In the genomic region with DNA sequence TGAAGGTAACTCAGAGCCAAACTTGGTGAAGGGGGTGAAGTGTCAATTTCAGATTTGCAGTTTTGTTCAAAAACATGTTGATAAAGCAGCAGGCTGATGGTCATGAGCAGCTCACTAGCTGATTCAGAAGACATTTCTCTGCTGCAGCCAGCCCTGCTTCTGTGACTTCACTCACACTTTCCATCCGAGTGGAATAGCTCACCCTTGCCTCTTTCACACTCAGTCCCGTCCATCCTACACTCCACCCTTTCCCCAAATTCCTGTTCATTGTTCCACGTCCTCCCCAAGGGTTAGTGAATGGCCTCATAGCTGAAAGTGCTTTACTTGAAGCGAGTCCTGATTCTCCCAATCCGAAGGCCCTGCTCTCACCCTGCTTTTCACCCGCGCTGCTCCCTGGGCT, we compare ENCODE assay signal across 27 cellular contexts.
A peak's percentile ranks its signal among the peaks of the same experiment; 100 is the strongest.
DNase-seq lines count a peak whose midpoint lies in the region; ATAC-seq and TF ChIP-seq lines count a peak whose summit lies in the region.
"Had no signal": no experiment of that assay in that cellular context is flagged by ENCODE, and none has a peak within 500 bp of the region (broad histone marks: within the 10 kb centered on the region; RNA-seq: fewer than 3 reads in every experiment).

No MANE protein-coding gene starts in this region.

- peak overlapping the region; percentile 19 for H3K23ac ChIP-seq in trophoblast cell (ENCODE audit: low read length)

- no TSS peak for BruUV-seq in Panc1 (replicated peaks; lab: Mats Ljungman, UMichigan)

- no peak overlapping the region for H3K4me3 Mint-ChIP-seq in chondrocyte (ENCODE audit: unreplicated experiment)
- H3K4me3 Mint-ChIP-seq: activated naive CD4-positive, alpha-beta T cell treated with anti-CD3 and anti-CD28 coated beads, Interleukin-2, amount 50 U/mL, for 24 hours had no signal

- no peak overlapping the region for H2AK5ac ChIP-seq in trophoblast cell (ENCODE audit: low read length)

- H3K36me3 ChIP-seq in Panc1 (ENCODE audit: control insufficient read depth, insufficient read depth, low read length) (no peaks in the 10 kb centered on the region), left lung (no peaks in the 10 kb centered on the region), trophoblast cell (ENCODE audit: control insufficient read depth in 1 of 2, insufficient read depth in 2 of 2, low read length in 2 of 2) (no peaks in the 10 kb centered on the region)
- H3K36me3 ChIP-seq: BLaER1 treated with 17β-estradiol and CSF1 and Interleukin-3, amounts not matched to agents 10 nM and 100 nM; prostate gland; SJCRH30; transverse colon had no signal

- no peak overlapping the region for H2BK12ac ChIP-seq in trophoblast cell (ENCODE audit: low read length)

- intact Hi-C loops in Panc1 (cut with micrococcal nuclease; ENCODE audit: unreplicated experiment), result no loop called here
- intact Hi-C loops in left lung (cut with DNase I), result no loop called here

- no peak overlapping the region for H3K4me2 ChIP-seq in trophoblast cell (ENCODE audit: low read length)
- H3K4me2 ChIP-seq: BLaER1 treated with 17β-estradiol and CSF1 and Interleukin-3, amounts not matched to agents 10 nM and 100 nM had no signal

- no peak overlapping the region for H2BK5ac ChIP-seq in trophoblast cell (ENCODE audit: low read depth, low read length, poor library complexity)

- H2BK120ac ChIP-seq in trophoblast cell (ENCODE audit: insufficient read depth, low read length, poor library complexity), result no peak overlapping the region

- H3K4me1 Mint-ChIP-seq in chondrocyte (ENCODE audit: low read depth), result peaks cover 68% of the 10 kb centered on the region
- H3K4me1 Mint-ChIP-seq: activated naive CD4-positive, alpha-beta T cell treated with anti-CD3 and anti-CD28 coated beads, Interleukin-2, amount 50 U/mL, for 24 hours had no signal

- ATAC-seq in Panc1 (peak; percentile 27; the same call in 1 of the 2 replicates), left lung (peak; percentile 30), HG02870 (IDR thresholded peaks at IDR 0.05; ENCODE audit: unreplicated experiment) (no peak)

- H3K36me3 Mint-ChIP-seq in chondrocyte (ENCODE audit: low read depth), result peaks cover 8% of the 10 kb centered on the region

- TF ChIP-seq CTCF in Panc1 (IDR thresholded peaks at IDR 0.05) (no peak), chondrocyte (IDR thresholded peaks at IDR 0.05) (no peak), left lung (IDR thresholded peaks at IDR 0.05) (no peak)

- H3K9me3 Mint-ChIP-seq in chondrocyte (ENCODE audit: low read depth), result peaks cover 29% of the 10 kb centered on the region

- H3K9me3 ChIP-seq in Panc1 (ENCODE audit: control insufficient read depth, insufficient read depth, low read depth, low read length) (peaks cover 4% of the 10 kb centered on the region; the same call in 1 of the 2 replicates), left lung (peaks cover 0 to 17% of the 10 kb centered on the region in 2 donors), trophoblast cell (ENCODE audit: insufficient read depth, low read depth, low read length) (peaks cover 3% of the 10 kb centered on the region)
- H3K9me3 ChIP-seq: prostate gland had no signal

- H4K12ac ChIP-seq in trophoblast cell (ENCODE audit: low read depth, low read length), result no peak overlapping the region

- H3K79me1 ChIP-seq in trophoblast cell (ENCODE audit: low read length), result no peaks in the 10 kb centered on the region

- H3K79me2 ChIP-seq in trophoblast cell (ENCODE audit: control insufficient read depth, insufficient read depth, low read length, poor library complexity), result no peaks in the 10 kb centered on the region

- CTCF ChIA-PET in Panc1 (lab: Charles Lee), result interaction anchor here (0.6 kb wide), 1 partner anchor 100 kb away, joined by 8 read pairs; no protein-coding TSS in a partner anchor

- no peak overlapping the region for H4K8ac ChIP-seq in trophoblast cell (ENCODE audit: low read depth, low read length)

- in situ Hi-C loops in Panc1 (cut with HindIII; ENCODE audit: low pct_unique_long_range_greater_than_20kb, low sequenced_read_pairs), result no loop called here

- peak overlapping the region; percentile 28 for H3K27ac Mint-ChIP-seq in chondrocyte (ENCODE audit: unreplicated experiment)
- H3K27ac Mint-ChIP-seq: activated naive CD4-positive, alpha-beta T cell treated with anti-CD3 and anti-CD28 coated beads, Interleukin-2, amount 50 U/mL, for 24 hours; activated T-helper 2 cell treated with anti-CD3 and anti-CD28 coated beads, Interferon-gamma antibody, Interleukin-2, Interleukin-4, amounts not matched to agents 10 μg/mL and 5 μg/mL and 100 μg/mL, durations not matched to agents 14 hours and 24 hours and 36 hours had no signal

- H3K4me3 ChIP-seq in Panc1 (ENCODE audit: low read depth in 2 of 2, low read length in 2 of 2) (no peak overlapping the region), left lung (no peak overlapping the region), trophoblast cell (ENCODE audit: low read depth, low read length) (no peak overlapping the region)
- H3K4me3 ChIP-seq: BLaER1 treated with 17β-estradiol and CSF1 and Interleukin-3, amounts not matched to agents 10 nM and 100 nM; coronary artery; prostate gland; SJCRH30; transverse colon had no signal

- H2AFZ ChIP-seq in trophoblast cell (ENCODE audit: insufficient read depth, low read length, poor library complexity), result no peak overlapping the region

- no peak overlapping the region for H3K4ac ChIP-seq in trophoblast cell (ENCODE audit: low read depth, low read length)

- peak overlapping the region; percentile 62 for H3K27ac ChIP-seq in Panc1 (ENCODE audit: low read length)
- no peak overlapping the region for H3K27ac ChIP-seq in left lung
- H3K27ac ChIP-seq in trophoblast cell (ENCODE audit: low read depth, low read length), result no peak overlapping the region
- H3K27ac ChIP-seq: BLaER1 treated with 17β-estradiol and CSF1 and Interleukin-3, amounts not matched to agents 10 nM and 100 nM; prostate gland; SJCRH30; transverse colon had no signal

- no peaks in the 10 kb centered on the region for H3K27me3 Mint-ChIP-seq in chondrocyte (ENCODE audit: low read depth)

- DNase-seq in Panc1 (ENCODE audit: low read depth, low spot score), result no peak
- no peak for DNase-seq in chondrocyte (ENCODE audit: low spot score)
- DNase-seq in left lung, result no peak
- no peak for DNase-seq in trophoblast cell
- no peak for DNase-seq in cerebellar nuclear complex (lab: John Stamatoyannopoulos, UW)
- DNase-seq in NCI-H69 (lab: John Stamatoyannopoulos, UW), result no peak
- DNase-seq: activated CD4-positive, alpha-beta T cell treated with anti-CD3 and anti-CD28 coated beads for 4 hours; activated T-cell treated with anti-CD3 and anti-CD28 coated beads for 4 hours; amygdala; DMS79; effector memory CD4-positive, alpha-beta T cell; foreskin melanocyte; kidney glomerular epithelial cell; NCI-H146; NCI-H345; NCI-H774; SJCRH30; stimulated activated CD4-positive, alpha-beta T cell treated with anti-CD3 and anti-CD28 coated beads, Interleukin-15, amount 100 ng/mL, for 24 hours; stimulated activated CD4-positive, alpha-beta T cell treated with anti-CD3 and anti-CD28 coated beads, Interleukin-4, amount 100 ng/mL, for 4 hours; SW 1271; transverse colon had no signal

- no peak overlapping the region for H3K9ac ChIP-seq in trophoblast cell (ENCODE audit: low read length)
- H3K9ac ChIP-seq: BLaER1 treated with 17β-estradiol and CSF1 and Interleukin-3, amounts not matched to agents 10 nM and 100 nM had no signal

- H3K27me3 ChIP-seq in Panc1 (ENCODE audit: control insufficient read depth, insufficient read depth, low read length) (no peaks in the 10 kb centered on the region), left lung (no peaks in the 10 kb centered on the region), trophoblast cell (ENCODE audit: insufficient read depth, low read length) (no peaks in the 10 kb centered on the region)
- H3K27me3 ChIP-seq: BLaER1 treated with 17β-estradiol and CSF1 and Interleukin-3, amounts not matched to agents 10 nM and 100 nM; SJCRH30; transverse colon had no signal

- H3K4me1 ChIP-seq in Panc1 (ENCODE audit: control insufficient read depth, insufficient read depth, low read length) (peaks cover 31% of the 10 kb centered on the region), left lung (no peaks in the 10 kb centered on the region), trophoblast cell (ENCODE audit: control insufficient read depth in 1 of 2, insufficient read depth in 2 of 2, low read length in 2 of 2) (peaks cover 0 to 3% of the 10 kb centered on the region in 2 experiments)
- H3K4me1 ChIP-seq: BLaER1 treated with 17β-estradiol and CSF1 and Interleukin-3, amounts not matched to agents 10 nM and 100 nM; prostate gland had no signal

- H3K18ac ChIP-seq in trophoblast cell (ENCODE audit: low read length), result no peak overlapping the region

- no CpG with 5 or more reads among the region's 7 CpGs for WGBS in trophoblast cell (ENCODE audit: extremely low coverage, insufficient coverage, insufficient read length)

- no peak overlapping the region for H4K91ac ChIP-seq in trophoblast cell (ENCODE audit: low read depth, low read length)

- no peak overlapping the region for H3K14ac ChIP-seq in trophoblast cell (ENCODE audit: low read length)

- POLR2A ChIA-PET in Panc1 (lab: Charles Lee), result interaction anchor here (0.7 to 1.2 kb wide), 2 partner anchors 55 to 82 kb away, joined by 3 to 4 read pairs; no protein-coding TSS in a partner anchor
